In genomic region chr16:4465977-4466779, GRCh38 we compare ENCODE assay signal across 1 cellular context.
TF ChIP-seq lines count a peak whose summit lies in the region.

No MANE protein-coding gene starts in this region.

TF ChIP-seq in K562, 482 proteins besides CTCF, POLR2A, EP300 and RAD21:
- TF ChIP-seq POLR2G (IDR thresholded peaks at IDR 0.05; ENCODE audit: low read depth, low read length): 0 out of 2 replicates have a peak, but pooled peaks have one; percentile 30
- TF ChIP-seq ARID1B (IDR thresholded peaks at IDR 0.05): no peak
- no peak for TF ChIP-seq IRF2 (CRISPR knock-in tag; IDR thresholded peaks at IDR 0.05)
